13 cellular contexts compared by ENCODE assay signal in the genomic region with DNA sequence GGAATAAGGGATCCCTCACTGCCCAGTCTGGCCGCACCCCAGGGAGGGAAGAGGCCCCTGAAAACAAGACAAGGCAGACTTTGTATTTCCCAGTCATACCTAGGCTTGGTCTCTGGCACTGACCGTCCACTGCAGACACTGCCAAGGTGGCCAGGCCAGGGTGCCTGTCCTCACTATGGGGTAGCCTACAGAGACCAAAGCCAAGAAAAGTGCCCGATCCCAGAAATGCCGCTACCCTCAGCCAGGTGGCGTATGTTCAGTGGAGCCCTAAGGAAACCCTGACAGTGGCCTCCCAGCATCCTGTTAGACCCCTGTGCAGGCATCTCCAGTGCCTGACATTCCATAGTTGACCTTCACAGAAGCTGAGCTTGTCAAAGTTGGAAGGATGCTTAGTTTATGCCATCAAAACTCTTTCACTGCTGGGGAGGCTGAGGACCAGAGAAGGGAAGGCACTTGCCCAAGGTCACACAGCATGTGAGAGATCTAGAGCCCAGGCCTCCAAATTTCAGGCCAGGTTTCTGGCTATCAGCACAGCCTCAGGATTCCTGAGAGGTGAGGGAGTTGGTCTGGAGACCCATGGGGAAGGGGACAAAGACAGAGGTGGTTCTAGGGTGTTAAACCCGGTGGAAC. TPM values are rescaled to one million over a fixed set of nuclear protein-coding genes. Genes with fewer than 3 reads are reported as not detected.
DNase-seq lines count a peak whose midpoint lies in the region; FAIRE-seq and TF ChIP-seq lines count a peak whose summit lies in the region.
"Had no signal": no experiment of that assay in that cellular context is flagged by ENCODE, and none has a peak within 500 bp of the region (broad histone marks: within the 10 kb centered on the region; RNA-seq: fewer than 3 reads in every experiment).

No MANE protein-coding gene starts in this region.

- H3K4me3 ChIP-seq in BLaER1 (no peak overlapping the region), SK-N-MC (peak overlapping the region; percentile 44; the same call in 1 of the 2 replicates), keratinocyte (ENCODE audit: control insufficient read depth in 2 of 3, extremely low read depth in 1 of 3, insufficient read depth in 2 of 3, low read depth in 1 of 3, low read length in 3 of 3) (no peak overlapping the region)

- H4K20me1 ChIP-seq in BLaER1 (peaks cover 26% of the 10 kb centered on the region), H9 (ENCODE audit: control insufficient read depth, insufficient read depth, insufficient read length) (no peaks in the 10 kb centered on the region), keratinocyte (ENCODE audit: control insufficient read depth, extremely low read depth, insufficient read depth, low read length) (no peaks in the 10 kb centered on the region)

- no peak overlapping the region for H3K56ac ChIP-seq in H9 (ENCODE audit: insufficient read length, low read depth, low read length)

- H3K9me3 ChIP-seq in BLaER1 (no peaks in the 10 kb centered on the region), H9 (ENCODE audit: control insufficient read depth, low read depth, low read length) (no peaks in the 10 kb centered on the region), SK-N-MC (ENCODE audit: low read depth, low read length) (no peaks in the 10 kb centered on the region), keratinocyte (ENCODE audit: control insufficient read depth, low read depth, low read length) (no peaks in the 10 kb centered on the region)
- H3K9me3 ChIP-seq: Caco-2 had no signal

- no peak overlapping the region for H2BK120ac ChIP-seq in H9 (ENCODE audit: low read depth, low read length, poor library complexity, severe bottlenecking)

- H3K27me3 Mint-ChIP-seq in H9 (ENCODE audit: low read depth): peaks cover 58% of the 10 kb centered on the region

- H2AFZ ChIP-seq in H9 (ENCODE audit: low read length) (no peak overlapping the region), keratinocyte (ENCODE audit: control insufficient read depth, low read length) (no peak overlapping the region)

- H3K4me3 Mint-ChIP-seq in H9: peak overlapping the region in 1 of 2 experiments; percentile 42; a peak in 1 of 5 replicates

- H3K79me1 ChIP-seq in H9 (ENCODE audit: insufficient read depth, low read depth, low read length, poor library complexity, severe bottlenecking): no peaks in the 10 kb centered on the region

- no peak overlapping the region for H3K23ac ChIP-seq in H9 (ENCODE audit: insufficient read length, low read depth, low read length)

- H3K14ac ChIP-seq in H9 (ENCODE audit: insufficient read depth, low read length): no peak overlapping the region

- DNase-seq in H9: no peak
- no peak for DNase-seq in SK-N-MC (ENCODE audit: low read depth, low spot score)
- no peak for DNase-seq in keratinocyte (ENCODE audit: low read depth, low spot score)
- no peak for DNase-seq in middle frontal gyrus (ENCODE audit: extremely low spot score, low spot score)
- DNase-seq in glomerular visceral epithelial cell (ENCODE audit: extremely low spot score): no peak
- DNase-seq in activated effector memory CD4-positive, alpha-beta T cell treated with Interleukin-2 at 50 U/mL for 16 hours: no peak
- no peak for DNase-seq in NCI-H1417 treated with DMSO at 0.1 percent for 48 hours (lab: John Stamatoyannopoulos, UW)
- DNase-seq: activated CD8-positive, alpha-beta memory T cell treated with anti-CD3 and anti-CD28 coated beads for 24 hours; Caco-2; HCEC 1CT had no signal

- no peak overlapping the region for H2AK5ac ChIP-seq in H9 (ENCODE audit: insufficient read length, low read length)

- H2BK5ac ChIP-seq in H9 (ENCODE audit: insufficient read length, low read length): no peak overlapping the region

- H3K36me3 Mint-ChIP-seq in H9 (ENCODE audit: insufficient read depth in 1 of 3, low read depth in 3 of 3): no peaks in the 10 kb centered on the region; a peak in 1 of 7 replicates

- H3K4ac ChIP-seq in H9 (ENCODE audit: low read depth, low read length): no peak overlapping the region

- WGBS in H9 (ENCODE audit: extremely low coverage, insufficient read length, low lambda C conversion rate): no CpG with 5 or more reads among the region's 6 CpGs

- no peak for FAIRE-seq in keratinocyte (lab: Jason Lieb, UNC)

- H3K27ac ChIP-seq in BLaER1: no peak overlapping the region
- H3K27ac ChIP-seq in H9 (ENCODE audit: insufficient read length, low read depth, low read length): no peak overlapping the region
- no peak overlapping the region for H3K27ac ChIP-seq in SK-N-MC
- H3K27ac ChIP-seq in keratinocyte (ENCODE audit: control insufficient read depth, insufficient read depth, low read length): no peak overlapping the region
- H3K27ac ChIP-seq: HL-60 had no signal

- H3K9ac ChIP-seq in BLaER1 (no peak overlapping the region), H9 (ENCODE audit: extremely low read depth, insufficient read length, low read length) (no peak overlapping the region), SK-N-MC (ENCODE audit: insufficient read length) (no peak overlapping the region), keratinocyte (ENCODE audit: control insufficient read depth, extremely low read depth, insufficient read depth, low read length) (no peak overlapping the region)

- H3K36me3 ChIP-seq in BLaER1 (no peaks in the 10 kb centered on the region), SK-N-MC (ENCODE audit: insufficient read depth, low read length) (no peaks in the 10 kb centered on the region), keratinocyte (ENCODE audit: control insufficient read depth in 2 of 2, extremely low read depth in 1 of 2, insufficient read depth in 2 of 2, low read length in 2 of 2) (no peaks in the 10 kb centered on the region)

- peaks cover 94% of the 10 kb centered on the region for H3K4me1 ChIP-seq in BLaER1
- H3K4me1 ChIP-seq in H9 (ENCODE audit: insufficient read depth, low read length): no peaks in the 10 kb centered on the region; the same call in 1 of the 2 replicates
- no peaks in the 10 kb centered on the region for H3K4me1 ChIP-seq in keratinocyte (ENCODE audit: control insufficient read depth, extremely low read depth, insufficient read depth, low read length)

- H3K9me1 ChIP-seq in keratinocyte (ENCODE audit: control insufficient read depth, extremely low read depth, insufficient read depth, low read length): no peaks in the 10 kb centered on the region

- H3K4me1 Mint-ChIP-seq in H9: peaks cover 25 to 58% of the 10 kb centered on the region in 2 experiments

- TF ChIP-seq CTCF in H9 (conservative IDR thresholded peaks at IDR 0.05) (peak; percentile 78), keratinocyte (optimal IDR thresholded peaks at IDR 0.05 in 1 of 3, IDR thresholded peaks at IDR 0.05 in 1 of 3, conservative IDR thresholded peaks at IDR 0.05 in 1 of 3; ENCODE audit: extremely low read depth in 1 of 3, insufficient read depth in 2 of 3, low read length in 3 of 3) (peak; percentile 30 to 55 (median 33))

- H3K27me3 ChIP-seq in BLaER1 (peaks cover 48% of the 10 kb centered on the region), H9 (ENCODE audit: insufficient read depth, low read length) (peaks cover 5% of the 10 kb centered on the region), keratinocyte (ENCODE audit: control insufficient read depth, extremely low read depth, insufficient read depth, low read length) (peaks cover 73% of the 10 kb centered on the region)

- H3T11ph ChIP-seq in H9 (ENCODE audit: low read length): no peak overlapping the region

- dilution Hi-C loops in keratinocyte (cut with MboI; ENCODE audit: extremely low pct_ligation_motif_present, low sequenced_read_pairs): no loop called here

- H2BK15ac ChIP-seq in H9 (ENCODE audit: low read depth, low read length): no peak overlapping the region

- peak overlapping the region; percentile 97 for H3K4me2 ChIP-seq in BLaER1
- no peak overlapping the region for H3K4me2 ChIP-seq in H9 (ENCODE audit: insufficient read depth, insufficient read length, low read length)
- no peak overlapping the region for H3K4me2 ChIP-seq in keratinocyte (ENCODE audit: control insufficient read depth, extremely low read depth, insufficient read depth, low read depth, low read length)

- no peak overlapping the region for H3K18ac ChIP-seq in H9 (ENCODE audit: insufficient read length, low read depth, low read length)

- H3K9me3 Mint-ChIP-seq in H9: peaks cover 0 to 4% of the 10 kb centered on the region in 2 experiments; a peak in 1 of 5 replicates

- H2BK12ac ChIP-seq in H9 (ENCODE audit: insufficient read length, low read depth, low read length): no peak overlapping the region

- H3K79me2 ChIP-seq in H9 (ENCODE audit: insufficient read depth, low read length) (no peaks in the 10 kb centered on the region), keratinocyte (ENCODE audit: control insufficient read depth, insufficient read depth, low read length) (no peaks in the 10 kb centered on the region)

- no peak overlapping the region for H4K5ac ChIP-seq in H9 (ENCODE audit: insufficient read length, low read depth, low read length)

- H4K91ac ChIP-seq in H9 (ENCODE audit: insufficient read length, low read depth, low read length): no peak overlapping the region

- no peak overlapping the region for H2BK20ac ChIP-seq in H9 (ENCODE audit: low read depth, low read length, poor library complexity, severe bottlenecking)

- H3K23me2 ChIP-seq in H9 (ENCODE audit: insufficient read length, low read depth, low read length, poor library complexity, severe bottlenecking): peaks cover 17% of the 10 kb centered on the region

- H3K27ac Mint-ChIP-seq in H9: no peak overlapping the region; a peak in 1 of 7 replicates

- no peak overlapping the region for H4K8ac ChIP-seq in H9 (replicated peaks; ENCODE audit: insufficient read length, low read depth, low read length)

RNA-seq across cellular contexts. Expression of a gene that starts 2.5 kb away (rescaled TPM):
- not detected in 2 replicates for total RNA-seq in H9 (2021)
- not detected in 3 replicates for polyA plus RNA-seq in keratinocyte
- polyA plus RNA-seq in keratinocyte (2011; ENCODE audit: low read depth): not detected
- polyA plus RNA-seq in keratinocyte (2011; cell fraction: cytosol; rRNA removed): not detected in 2 replicates
- polyA plus RNA-seq in keratinocyte (2011; cell fraction: nucleus; rRNA removed): not detected in 2 replicates
- polyA plus RNA-seq in keratinocyte (2012; ENCODE audit: low replicate concordance): not detected in 2 replicates
- polyA minus RNA-seq in keratinocyte: not detected in 3 replicates
- polyA minus RNA-seq in keratinocyte (2011; cell fraction: cytosol; rRNA and poly(A)+ RNA removed): not detected
- polyA minus RNA-seq in keratinocyte (2011; cell fraction: nucleus; rRNA and poly(A)+ RNA removed): not detected in 2 replicates
- total RNA-seq: Caco-2, skeletal muscle tissue had no signal

RNA-seq across cellular contexts. Expression of a gene that starts 20.1 kb away (rescaled TPM):
- 25.7 and 26.2 TPM in 2 replicates for total RNA-seq in H9 (2021)
- polyA plus RNA-seq in keratinocyte: 49.9 to 55.3 TPM (median 51.7 TPM) in 3 replicates
- polyA plus RNA-seq in keratinocyte (2011; ENCODE audit: low read depth): 14.3 TPM
- 47.5 and 68.9 TPM in 2 replicates for polyA plus RNA-seq in keratinocyte (2011; cell fraction: cytosol; rRNA removed)
- 24.0 and 25.8 TPM in 2 replicates for polyA plus RNA-seq in keratinocyte (2011; cell fraction: nucleus; rRNA removed)
- polyA plus RNA-seq in keratinocyte (2012; ENCODE audit: low replicate concordance): 46.6 and 56.9 TPM in 2 replicates
- 38.6 to 43.2 TPM (median 41.1 TPM) in 3 replicates for polyA minus RNA-seq in keratinocyte
- polyA minus RNA-seq in keratinocyte (2011; cell fraction: cytosol; rRNA and poly(A)+ RNA removed): 53.3 TPM
- polyA minus RNA-seq in keratinocyte (2011; cell fraction: nucleus; rRNA and poly(A)+ RNA removed): 14.9 and 20.7 TPM in 2 replicates
